ENCODE assay signal across 17 cellular contexts in genomic region chr12:131604859-131605258, GRCh38.
DNase-seq lines count a peak whose midpoint lies in the region.
"Had no signal": no experiment of that assay in that cellular context is flagged by ENCODE, and none has a peak within 500 bp of the region (broad histone marks: within the 10 kb centered on the region; RNA-seq: fewer than 3 reads in every experiment).

No MANE protein-coding gene starts in this region.

- no peaks in the 10 kb centered on the region for H3K27me3 Mint-ChIP-seq in activated naive CD8-positive, alpha-beta T cell
- no peaks in the 10 kb centered on the region for H3K27me3 Mint-ChIP-seq in activated naive CD8-positive, alpha-beta T cell treated with anti-CD3 and anti-CD28 coated beads for 36 hours
- H3K27me3 Mint-ChIP-seq in activated T-helper 1 cell treated with anti-CD3 and anti-CD28 coated beads, Interleukin-12 subunit alpha, Interleukin-12 subunit beta, Interleukin-2, Interleukin-4 antibody, amounts not matched to agents 30 ng/mL and 10 ng/mL and 1 ng/mL, durations not matched to agents 14 hours and 24 hours and 36 hours (ENCODE audit: insufficient read depth) = no peaks in the 10 kb centered on the region
- peaks cover 0 to 4% (median 1%) of the 10 kb centered on the region in 3 donors for H3K27me3 Mint-ChIP-seq in immature natural killer cell (ENCODE audit: low read depth in 3 of 3)

- no peak overlapping the region for H2BK12ac ChIP-seq in neuronal stem cell (ENCODE audit: low read length)

- H3K18ac ChIP-seq in neuronal stem cell (ENCODE audit: low read length) = no peak overlapping the region

- no peak overlapping the region for H3K23ac ChIP-seq in neuronal stem cell (ENCODE audit: low read depth, low read length, poor library complexity)

- H2AFZ ChIP-seq in neuronal stem cell (ENCODE audit: low read length) = no peak overlapping the region

- no peak overlapping the region for H3K14ac ChIP-seq in neuronal stem cell (ENCODE audit: low read length)

- no peaks in the 10 kb centered on the region for H3K36me3 Mint-ChIP-seq in activated naive CD8-positive, alpha-beta T cell
- H3K36me3 Mint-ChIP-seq in activated naive CD8-positive, alpha-beta T cell treated with anti-CD3 and anti-CD28 coated beads for 36 hours = no peaks in the 10 kb centered on the region
- peaks cover 6% of the 10 kb centered on the region for H3K36me3 Mint-ChIP-seq in activated T-helper 1 cell treated with anti-CD3 and anti-CD28 coated beads, Interleukin-12 subunit alpha, Interleukin-12 subunit beta, Interleukin-2, Interleukin-4 antibody, amounts not matched to agents 30 ng/mL and 10 ng/mL and 1 ng/mL, durations not matched to agents 14 hours and 24 hours and 36 hours (ENCODE audit: low read depth)
- no peaks in the 10 kb centered on the region for H3K36me3 Mint-ChIP-seq in immature natural killer cell

- peak overlapping the region; percentile 45 for H3K4me3 Mint-ChIP-seq in activated naive CD8-positive, alpha-beta T cell
- H3K4me3 Mint-ChIP-seq in activated naive CD8-positive, alpha-beta T cell treated with anti-CD3 and anti-CD28 coated beads for 36 hours = no peak overlapping the region
- peak overlapping the region; percentile 73 for H3K4me3 Mint-ChIP-seq in activated T-helper 1 cell treated with anti-CD3 and anti-CD28 coated beads, Interleukin-12 subunit alpha, Interleukin-12 subunit beta, Interleukin-2, Interleukin-4 antibody, amounts not matched to agents 30 ng/mL and 10 ng/mL and 1 ng/mL, durations not matched to agents 14 hours and 24 hours and 36 hours
- peak overlapping the region; percentile 84 to 97 (median 91) for H3K4me3 Mint-ChIP-seq in immature natural killer cell
- H3K4me3 Mint-ChIP-seq: nephron had no signal

- no peak overlapping the region for H3K4ac ChIP-seq in neuronal stem cell (ENCODE audit: low read length)

- H3K4me1 Mint-ChIP-seq in activated naive CD8-positive, alpha-beta T cell (ENCODE audit: low read depth) = peaks cover 59% of the 10 kb centered on the region
- peaks cover 48% of the 10 kb centered on the region for H3K4me1 Mint-ChIP-seq in activated naive CD8-positive, alpha-beta T cell treated with anti-CD3 and anti-CD28 coated beads for 36 hours
- peaks cover 71% of the 10 kb centered on the region for H3K4me1 Mint-ChIP-seq in activated T-helper 1 cell treated with anti-CD3 and anti-CD28 coated beads, Interleukin-12 subunit alpha, Interleukin-12 subunit beta, Interleukin-2, Interleukin-4 antibody, amounts not matched to agents 30 ng/mL and 10 ng/mL and 1 ng/mL, durations not matched to agents 14 hours and 24 hours and 36 hours (ENCODE audit: low read depth)
- peaks cover 86 to 90% of the 10 kb centered on the region in 2 donors for H3K4me1 Mint-ChIP-seq in immature natural killer cell

- no peak overlapping the region for H3K27ac Mint-ChIP-seq in activated naive CD8-positive, alpha-beta T cell
- no peak overlapping the region for H3K27ac Mint-ChIP-seq in activated naive CD8-positive, alpha-beta T cell treated with anti-CD3 and anti-CD28 coated beads for 36 hours
- no peak overlapping the region for H3K27ac Mint-ChIP-seq in activated T-helper 1 cell treated with anti-CD3 and anti-CD28 coated beads, Interleukin-12 subunit alpha, Interleukin-12 subunit beta, Interleukin-2, Interleukin-4 antibody, amounts not matched to agents 30 ng/mL and 10 ng/mL and 1 ng/mL, durations not matched to agents 14 hours and 24 hours and 36 hours
- H3K27ac Mint-ChIP-seq in immature natural killer cell = peak overlapping the region in 4 of 6 donors; percentile 31 to 97 (median 88)
- H3K27ac Mint-ChIP-seq: progenitor cell of endocrine pancreas had no signal

- H3K4me2 ChIP-seq in neuronal stem cell (ENCODE audit: insufficient read depth, low read length, poor library complexity, severe bottlenecking) = no peak overlapping the region
- H3K4me2 ChIP-seq: KMS-11, SK-N-SH had no signal

- H3K79me1 ChIP-seq in neuronal stem cell (ENCODE audit: low read depth, low read length) = no peaks in the 10 kb centered on the region

- H3K9ac ChIP-seq in neuronal stem cell (ENCODE audit: low read depth, low read length, poor library complexity) = no peak overlapping the region
- H3K9ac ChIP-seq: KMS-11, SK-N-SH had no signal

- no peak overlapping the region for H4K8ac ChIP-seq in neuronal stem cell (ENCODE audit: low read depth, low read length)

- no peak overlapping the region for H2BK15ac ChIP-seq in neuronal stem cell (ENCODE audit: low read length)

- no peaks in the 10 kb centered on the region for H3K9me3 Mint-ChIP-seq in activated naive CD8-positive, alpha-beta T cell (ENCODE audit: low read depth)
- H3K9me3 Mint-ChIP-seq in activated naive CD8-positive, alpha-beta T cell treated with anti-CD3 and anti-CD28 coated beads for 36 hours = peaks cover 3% of the 10 kb centered on the region
- peaks cover 7% of the 10 kb centered on the region for H3K9me3 Mint-ChIP-seq in activated T-helper 1 cell treated with anti-CD3 and anti-CD28 coated beads, Interleukin-12 subunit alpha, Interleukin-12 subunit beta, Interleukin-2, Interleukin-4 antibody, amounts not matched to agents 30 ng/mL and 10 ng/mL and 1 ng/mL, durations not matched to agents 14 hours and 24 hours and 36 hours
- H3K9me3 Mint-ChIP-seq in immature natural killer cell = peaks cover 0 to 1% (median 0%) of the 10 kb centered on the region in 6 donors
- H3K9me3 Mint-ChIP-seq: nephron had no signal

- no peak overlapping the region for H2AK5ac ChIP-seq in neuronal stem cell (ENCODE audit: low read depth, low read length)

- intact Hi-C loops in activated T-helper 1 cell treated with anti-CD3 and anti-CD28 coated beads, Interleukin-12 subunit alpha, Interleukin-12 subunit beta, Interleukin-2, Interleukin-4 antibody, amounts not matched to agents 30 ng/mL and 10 ng/mL and 1 ng/mL, durations not matched to agents 14 hours and 24 hours and 36 hours (cut with micrococcal nuclease) = loop anchor here (1.0 to 10.0 kb wide), 4 partner anchors 12 to 480 kb away; partner anchors contain the start of gene ULK1

- H2BK5ac ChIP-seq in neuronal stem cell (ENCODE audit: low read length) = no peak overlapping the region

- no peaks in the 10 kb centered on the region for H3K27me3 ChIP-seq in neuronal stem cell (ENCODE audit: control insufficient read depth in 3 of 3, insufficient read depth in 3 of 3, low read depth in 1 of 3, low read length in 3 of 3)
- H3K27me3 ChIP-seq: cardiac muscle cell, upper lobe of left lung had no signal

- no peaks in the 10 kb centered on the region for H3K36me3 ChIP-seq in neuronal stem cell (replicated peaks in 1 of 2; ENCODE audit: control insufficient read depth in 2 of 2, insufficient read depth in 2 of 2, low read length in 2 of 2)
- H3K36me3 ChIP-seq: cardiac muscle cell, sigmoid colon, upper lobe of left lung had no signal

- peaks cover 8 to 52% of the 10 kb centered on the region in 2 donors for H3K4me1 ChIP-seq in neuronal stem cell (ENCODE audit: control insufficient read depth in 2 of 2, insufficient read depth in 1 of 2, low read depth in 1 of 2, low read length in 2 of 2)
- H3K4me1 ChIP-seq: sigmoid colon had no signal

- no peak overlapping the region for H4K91ac ChIP-seq in neuronal stem cell (ENCODE audit: low read depth, low read length, poor library complexity)

- no peak for DNase-seq in activated naive CD8-positive, alpha-beta T cell treated with anti-CD3 and anti-CD28 coated beads for 36 hours
- DNase-seq in activated T-helper 1 cell treated with anti-CD3 and anti-CD28 coated beads, Interleukin-12 subunit alpha, Interleukin-12 subunit beta, Interleukin-2, Interleukin-4 antibody, amounts not matched to agents 30 ng/mL and 10 ng/mL and 1 ng/mL, durations not matched to agents 14 hours and 24 hours and 36 hours (ENCODE audit: low spot score) = no peak
- no peak for DNase-seq in immature natural killer cell
- DNase-seq in DMS53 (lab: John Stamatoyannopoulos, UW) = no peak
- no peak for DNase-seq in SW480 (ENCODE audit: low spot score)
- no peak for DNase-seq in neuronal stem cell (ENCODE audit: low spot score)
- DNase-seq: left cardiac atrium, NCI-H526, RPMI8226, sigmoid colon, SK-N-SH, upper lobe of left lung had no signal

- H3K27ac ChIP-seq in neuronal stem cell (replicated peaks; ENCODE audit: low read length) = no peak overlapping the region
- H3K27ac ChIP-seq: cardiac muscle cell, KMS-11, sigmoid colon, upper lobe of left lung had no signal

- H3K9me3 ChIP-seq in neuronal stem cell (replicated peaks in 1 of 2; ENCODE audit: control insufficient read depth in 2 of 2, insufficient read depth in 1 of 2, low read depth in 1 of 2, low read length in 2 of 2) = no peaks in the 10 kb centered on the region
- H3K9me3 ChIP-seq: sigmoid colon, SK-N-SH, upper lobe of left lung had no signal

- no peak overlapping the region for H2BK120ac ChIP-seq in neuronal stem cell (ENCODE audit: low read depth, low read length)

- whole genome bisulfite sequencing in neuronal stem cell (ENCODE audit: extremely low coverage in 2 of 2, insufficient read length in 2 of 2, insufficient replicate concordance in 1 of 2), 2 donors = no CpG with 5 or more reads among the region's 6 CpGs

- no peak overlapping the region for H3K4me3 ChIP-seq in neuronal stem cell (ENCODE audit: low read length in 2 of 2)
- H3K4me3 ChIP-seq: cardiac muscle cell, sigmoid colon, upper lobe of left lung had no signal

Comparison
In these comparisons a context has a peak if more than half of its experiments do, and no peak if none do; other contexts are left out.
1. H3K27ac Mint-ChIP-seq: peak in immature natural killer cell (4 of 6); none in activated naive CD8-positive, alpha-beta T cell (single experiment), activated naive CD8-positive, alpha-beta T cell treated with anti-CD3 and anti-CD28 coated beads for 36 hours (single experiment) and activated T-helper 1 cell treated with anti-CD3 and anti-CD28 coated beads, Interleukin-12 subunit alpha, Interleukin-12 subunit beta, Interleukin-2, Interleukin-4 antibody, amounts not matched to agents 30 ng/mL and 10 ng/mL and 1 ng/mL, durations not matched to agents 14 hours and 24 hours and 36 hours (single experiment).